ENCODE assay signal across 28 cellular contexts in genomic region chr10:47223236-47223635, GRCh38.
"Had no signal": no experiment of that assay in that cellular context is flagged by ENCODE, and none has a peak within 500 bp of the region (broad histone marks: within the 10 kb centered on the region; RNA-seq: fewer than 3 reads in every experiment).

No MANE protein-coding gene starts in this region.

- H3K27ac Mint-ChIP-seq: activated CD4-positive, alpha-beta memory T cell treated with anti-CD3 and anti-CD28 coated beads, Interleukin-2, amount 10 ng/mL, durations not matched to agents 7 days and 5 days; activated CD4-positive, alpha-beta T cell treated with anti-CD3 and anti-CD28 coated beads, Interleukin-2, amount 10 ng/mL, durations not matched to agents 7 days and 5 days; activated naive CD8-positive, alpha-beta T cell; activated T-helper 17 cell treated with anti-CD3 and anti-CD28 coated beads, Interleukin-2, amount 50 U/mL, for 72 hours; effector memory CD8-positive, alpha-beta T cell; T-helper 17 cell; T-helper 2 cell treated with Interferon-gamma antibody and Interleukin-4, amounts not matched to agents 5 μg/mL and 100 μg/mL, for 36 hours had no signal

- H3K27me3 ChIP-seq: brain microvascular endothelial cell, gastroesophageal sphincter had no signal

- H3K4me1 ChIP-seq: esophagus squamous epithelium, gastroesophageal sphincter had no signal

- DNase-seq: activated CD4-positive, alpha-beta memory T cell treated with anti-CD3 and anti-CD28 coated beads, Interleukin-2, amount 10 ng/mL, durations not matched to agents 7 days and 5 days; activated CD4-positive, alpha-beta T cell treated with anti-CD3 and anti-CD28 coated beads for 4 hours; activated CD4-positive, alpha-beta T cell treated with anti-CD3 and anti-CD28 coated beads, Interleukin-2, amount 10 ng/mL, durations not matched to agents 7 days and 5 days; activated CD4-positive, alpha-beta T cell treated with anti-CD3 and anti-CD28 coated beads, Interleukin-2, amount 50 U/mL, for 4 hours; activated CD4-positive, CD25-positive, alpha-beta regulatory T cell; activated CD4-positive, CD25-positive, alpha-beta regulatory T cell treated with anti-CD3 and anti-CD28 coated beads, Interleukin-2, amount 50 U/mL, for 72 hours; activated CD8-positive, alpha-beta memory T cell treated with anti-CD3 and anti-CD28 coated beads for 24 hours; activated effector memory CD4-positive, alpha-beta T cell treated with Interleukin-2 at 50 U/mL for 16 hours; activated gamma-delta T cell treated with Interleukin-2 at 50 U/mL for 16 hours; activated naive CD4-positive, alpha-beta T cell treated with anti-CD3 and anti-CD28 coated beads, Interleukin-2, amount 50 U/mL, for 16 hours; activated naive CD4-positive, alpha-beta T cell treated with Interleukin-2 at 50 U/mL for 16 hours; activated T-cell treated with anti-CD3 and anti-CD28 coated beads, Interleukin-2, amount 50 U/mL, for 4 hours; amniotic stem cell; brain microvascular endothelial cell; cortex of kidney; dermis blood vessel endothelial cell; effector CD4-positive, alpha-beta T cell; effector memory CD8-positive, alpha-beta T cell; esophagus squamous epithelium; foreskin melanocyte; T-helper 1 cell; T-helper 17 cell; T1000 had no signal

- H3K27me3 Mint-ChIP-seq: activated CD4-positive, alpha-beta memory T cell treated with anti-CD3 and anti-CD28 coated beads, Interleukin-2, amount 10 ng/mL, durations not matched to agents 7 days and 5 days; activated CD4-positive, alpha-beta T cell treated with anti-CD3 and anti-CD28 coated beads, Interleukin-2, amount 10 ng/mL, durations not matched to agents 7 days and 5 days; activated naive CD8-positive, alpha-beta T cell; activated T-helper 17 cell treated with anti-CD3 and anti-CD28 coated beads, Interleukin-2, amount 50 U/mL, for 72 hours had no signal

- H3K27ac ChIP-seq: brain microvascular endothelial cell, epithelial cell of prostate, esophagus squamous epithelium, gastroesophageal sphincter had no signal

- H3K4me3 ChIP-seq: esophagus squamous epithelium, gastroesophageal sphincter had no signal

- H3K4me1 Mint-ChIP-seq: activated CD4-positive, alpha-beta memory T cell treated with anti-CD3 and anti-CD28 coated beads, Interleukin-2, amount 10 ng/mL, durations not matched to agents 7 days and 5 days; activated CD4-positive, alpha-beta T cell treated with anti-CD3 and anti-CD28 coated beads, Interleukin-2, amount 10 ng/mL, durations not matched to agents 7 days and 5 days; activated T-helper 17 cell treated with anti-CD3 and anti-CD28 coated beads, Interleukin-2, amount 50 U/mL, for 72 hours had no signal

- H3K4me3 Mint-ChIP-seq: activated CD4-positive, alpha-beta memory T cell treated with anti-CD3 and anti-CD28 coated beads, Interleukin-2, amount 10 ng/mL, durations not matched to agents 7 days and 5 days; activated CD4-positive, alpha-beta T cell treated with anti-CD3 and anti-CD28 coated beads, Interleukin-2, amount 10 ng/mL, durations not matched to agents 7 days and 5 days; activated naive CD8-positive, alpha-beta T cell; activated T-cell treated with anti-CD3 and anti-CD28 coated beads, Interleukin-2, amount 50 U/mL, for 4 hours; activated T-helper 17 cell treated with anti-CD3 and anti-CD28 coated beads, Interleukin-2, amount 50 U/mL, for 72 hours; effector memory CD8-positive, alpha-beta T cell; T-helper 17 cell; T-helper 2 cell treated with Interferon-gamma antibody and Interleukin-4, amounts not matched to agents 5 μg/mL and 100 μg/mL, for 36 hours had no signal

- H3K9me3 ChIP-seq: esophagus squamous epithelium had no signal

- H3K36me3 ChIP-seq: brain microvascular endothelial cell, esophagus squamous epithelium, gastroesophageal sphincter had no signal

- H3K36me3 Mint-ChIP-seq: activated naive CD8-positive, alpha-beta T cell had no signal

- ATAC-seq: activated T-cell treated with anti-CD3 and anti-CD28 coated beads, Interleukin-2, amount 50 U/mL, for 4 hours; activated T-helper 17 cell treated with anti-CD3 and anti-CD28 coated beads, Interleukin-2, amount 50 U/mL, for 72 hours; effector memory CD8-positive, alpha-beta T cell; gastroesophageal sphincter; T-helper 17 cell had no signal

- H3K9me3 Mint-ChIP-seq: activated CD4-positive, alpha-beta memory T cell treated with anti-CD3 and anti-CD28 coated beads, Interleukin-2, amount 10 ng/mL, durations not matched to agents 7 days and 5 days; activated CD4-positive, alpha-beta T cell treated with anti-CD3 and anti-CD28 coated beads, Interleukin-2, amount 10 ng/mL, durations not matched to agents 7 days and 5 days; activated T-cell treated with anti-CD3 and anti-CD28 coated beads, Interleukin-2, amount 50 U/mL, for 4 hours; activated T-helper 17 cell treated with anti-CD3 and anti-CD28 coated beads, Interleukin-2, amount 50 U/mL, for 72 hours; effector memory CD8-positive, alpha-beta T cell; T-helper 2 cell treated with Interferon-gamma antibody and Interleukin-4, amounts not matched to agents 5 μg/mL and 100 μg/mL, for 36 hours had no signal
